ENCODE assay signal across 27 cellular contexts in genomic region chr16:55713103-55713502, GRCh38. TPM values are rescaled to one million over a fixed set of nuclear protein-coding genes. Genes with fewer than 3 reads are reported as not detected.
"Had no signal": no experiment of that assay in that cellular context is flagged by ENCODE, and none has a peak within 500 bp of the region (broad histone marks: within the 10 kb centered on the region; RNA-seq: fewer than 3 reads in every experiment).

No MANE protein-coding gene starts in this region.

- H3K27me3 ChIP-seq: right lobe of liver, testis, thyroid gland, upper lobe of left lung, vagina had no signal

- DNase-seq: islet precursor cell; lower lobe of right lung; mammary epithelial cell; mesenchymal stem cell; naive thymus-derived CD8-positive, alpha-beta T cell; nucleus accumbens; psoas muscle; right lobe of liver; stimulated activated CD4-positive, alpha-beta T cell treated with anti-CD3 and anti-CD28 coated beads, Interleukin-1b, Interleukin-23, amount 100 ng/mL, for 48 hours; stimulated activated CD4-positive, alpha-beta T cell treated with anti-CD3 and anti-CD28 coated beads, Interleukin-2, amount 100 ng/mL, for 48 hours; stimulated activated CD4-positive, alpha-beta T cell treated with anti-CD3 and anti-CD28 coated beads, Interleukin-4, amount 100 ng/mL, for 4 hours; stimulated activated CD8-positive, alpha-beta memory T cell treated with anti-CD3 and anti-CD28 coated beads, Interleukin-4, amount 100 ng/mL, for 48 hours; stimulated activated naive CD8-positive, alpha-beta T cell treated with anti-CD3 and anti-CD28 coated beads, Interleukin-15, Interleukin-2, amounts not matched to agents 100 U/mL and 50 U/mL, for 24 hours; stomach; testis; thyroid gland; transverse colon; upper lobe of left lung had no signal

- H3K36me3 Mint-ChIP-seq: naive thymus-derived CD8-positive, alpha-beta T cell; stimulated activated memory B cell treated with anti-CD40 and anti-IgM and Interleukin-4, amounts not matched to agents 10 μg/mL and 1 μg/mL and 100 μg/mL, for 72 hours had no signal

- H3K9ac ChIP-seq: parathyroid adenoma had no signal

- ATAC-seq: naive thymus-derived CD8-positive, alpha-beta T cell; psoas muscle; stimulated activated memory B cell treated with anti-CD40 and anti-IgM and Interleukin-4, amounts not matched to agents 10 μg/mL and 1 μg/mL and 100 μg/mL, for 72 hours; stimulated activated naive CD8-positive, alpha-beta T cell treated with anti-CD3 and anti-CD28 coated beads, Interleukin-15, Interleukin-2, amounts not matched to agents 100 U/mL and 50 U/mL, for 24 hours had no signal

- H3K79me2 ChIP-seq: hepatocyte, parathyroid adenoma had no signal

- H3K4me3 ChIP-seq: hepatocyte, lower lobe of right lung, psoas muscle, right lobe of liver, smooth muscle cell, stomach, testis, thyroid gland, transverse colon, upper lobe of left lung, vagina had no signal

- H3K9me3 ChIP-seq: lower lobe of right lung, psoas muscle, right lobe of liver, stomach, testis, thyroid gland, transverse colon, upper lobe of left lung, vagina had no signal

- H3K4me1 ChIP-seq: lower lobe of right lung, parathyroid adenoma, psoas muscle, right lobe of liver, stomach, testis, thyroid gland, transverse colon, upper lobe of left lung, vagina had no signal

- H3K9me3 Mint-ChIP-seq: naive thymus-derived CD8-positive, alpha-beta T cell; nephron; neural crest cell; stimulated activated memory B cell treated with anti-CD40 and anti-IgM and Interleukin-4, amounts not matched to agents 10 μg/mL and 1 μg/mL and 100 μg/mL, for 72 hours had no signal

- H3K4me1 Mint-ChIP-seq: naive thymus-derived CD8-positive, alpha-beta T cell; nephron; neural crest cell; stimulated activated memory B cell treated with anti-CD40 and anti-IgM and Interleukin-4, amounts not matched to agents 10 μg/mL and 1 μg/mL and 100 μg/mL, for 72 hours had no signal

- H3K4me3 Mint-ChIP-seq: naive thymus-derived CD8-positive, alpha-beta T cell; nephron; neural crest cell; stimulated activated memory B cell treated with anti-CD40 and anti-IgM and Interleukin-4, amounts not matched to agents 10 μg/mL and 1 μg/mL and 100 μg/mL, for 72 hours had no signal

- H2AFZ ChIP-seq: hepatocyte, parathyroid adenoma had no signal

- H3K36me3 ChIP-seq: lower lobe of right lung, right lobe of liver, stomach, thyroid gland, transverse colon, upper lobe of left lung, vagina had no signal

- H3K4me2 ChIP-seq: hepatocyte, smooth muscle cell had no signal

- H3K27ac Mint-ChIP-seq: nephron; stimulated activated memory B cell treated with anti-CD40 and anti-IgM and Interleukin-4, amounts not matched to agents 10 μg/mL and 1 μg/mL and 100 μg/mL, for 72 hours had no signal

- H3K27ac ChIP-seq: hepatocyte, lower lobe of right lung, parathyroid adenoma, psoas muscle, right lobe of liver, stomach, testis, thyroid gland, transverse colon, upper lobe of left lung, vagina had no signal

RNA-seq across cellular contexts. Expression of gene SLC6A2, which starts 57.3 kb away (rescaled TPM):
- total RNA-seq: kidney epithelial cell; lower lobe of right lung; naive thymus-derived CD8-positive, alpha-beta T cell; neural crest cell; osteoblast; psoas muscle; thyroid gland had no signal
- polyA plus RNA-seq: naive thymus-derived CD8-positive, alpha-beta T cell had no signal
